ENCODE assay signal across 19 cellular contexts in genomic region chr5:590343-590742, GRCh38.
"Had no signal": no experiment of that assay in that cellular context is flagged by ENCODE, and none has a peak within 500 bp of the region (broad histone marks: within the 10 kb centered on the region; RNA-seq: fewer than 3 reads in every experiment).

No MANE protein-coding gene starts in this region.

- H2AFZ ChIP-seq: parathyroid adenoma had no signal

- H3K27ac ChIP-seq: dorsolateral prefrontal cortex, neutrophil, parathyroid adenoma, right lobe of liver, stomach, thyroid gland had no signal

- H3K36me3 ChIP-seq: neutrophil, right lobe of liver, stomach, thyroid gland had no signal

- H3K27me3 ChIP-seq: right lobe of liver, thyroid gland had no signal

- H3K4me1 ChIP-seq: parathyroid adenoma, right lobe of liver, stomach, thyroid gland had no signal

- ATAC-seq: left lobe of liver; natural killer cell treated with Interleukin-12 subunit alpha and Interleukin-12 subunit beta and Interleukin-15 and Interleukin-18, amount 100 ng/mL, for 72 hours; right lobe of liver; stimulated activated effector memory CD8-positive, alpha-beta T cell treated with anti-CD3 and anti-CD28 coated beads, Interleukin-12 subunit alpha, Interleukin-12 subunit beta, amount 100 ng/mL, for 72 hours had no signal

- H3K9me3 ChIP-seq: neutrophil, right lobe of liver, stomach, thyroid gland had no signal

- H3K79me2 ChIP-seq: parathyroid adenoma had no signal

- H3K4me3 ChIP-seq: dorsolateral prefrontal cortex, lung, right lobe of liver, smooth muscle cell, stomach, thyroid gland had no signal

- H3K4me2 ChIP-seq: smooth muscle cell had no signal

- DNase-seq: cortex of kidney; dorsolateral prefrontal cortex; effector CD4-positive, alpha-beta T cell; naive B cell; stimulated activated CD4-positive, alpha-beta T cell treated with anti-CD3 and anti-CD28 coated beads, Interleukin-12 subunit alpha, Interleukin-12 subunit beta, amount 100 ng/mL, for 4 hours; stimulated activated CD4-positive, alpha-beta T cell treated with anti-CD3 and anti-CD28 coated beads, Interleukin-1b, Interleukin-23, amount 100 ng/mL, for 48 hours; stimulated activated CD4-positive, alpha-beta T cell treated with anti-CD3 and anti-CD28 coated beads, Interleukin-4, amount 100 ng/mL, for 24 hours; stimulated activated naive CD4-positive, alpha-beta T cell treated with Interleukin-2 at 50 U/mL for 16 hours; stomach; thyroid gland; trophoblast cell had no signal

- H3K9ac ChIP-seq: parathyroid adenoma had no signal
